Comparison of ENCODE assay signal across 9 cellular contexts in genomic region chr6:1625352-1625773, GRCh38. TPM values are rescaled to one million over a fixed set of nuclear protein-coding genes. Genes with fewer than 3 reads are reported as not detected.
DNase-seq lines count a peak whose midpoint lies in the region; ATAC-seq and TF ChIP-seq lines count a peak whose summit lies in the region.
"Had no signal": no experiment of that assay in that cellular context is flagged by ENCODE, and none has a peak within 500 bp of the region (broad histone marks: within the 10 kb centered on the region; RNA-seq: fewer than 3 reads in every experiment).

No MANE protein-coding gene starts in this region.

- TF ChIP-seq CTCF in lower leg skin (IDR thresholded peaks at IDR 0.05): no peak

- peaks cover 5% of the 10 kb centered on the region for H3K36me3 ChIP-seq in thymus (ENCODE audit: control insufficient read depth, insufficient read depth)

- H3K4me1 ChIP-seq in thymus (ENCODE audit: control insufficient read depth, insufficient read depth, low read length): peaks cover 5% of the 10 kb centered on the region

- no peaks in the 10 kb centered on the region for H3K36me3 Mint-ChIP-seq in T-helper 2 cell treated with Interferon-gamma antibody and Interleukin-4, amounts not matched to agents 5 μg/mL and 100 μg/mL, for 36 hours (ENCODE audit: low read depth)

- no peak for ATAC-seq in GM21529 (IDR thresholded peaks at IDR 0.05; ENCODE audit: unreplicated experiment)

- H3K27ac ChIP-seq in caudate nucleus (ENCODE audit: low read depth, low read length) (peak overlapping the region; percentile 70), thymus (ENCODE audit: low read depth) (peak overlapping the region; percentile 46)

- no peaks in the 10 kb centered on the region for H3K9me3 ChIP-seq in thymus (ENCODE audit: control insufficient read depth)

- intact Hi-C loops in lower leg skin (cut with DNase I; ENCODE audit: low total_unique reads): no loop called here

- H3K27me3 Mint-ChIP-seq in T-helper 2 cell treated with Interferon-gamma antibody and Interleukin-4, amounts not matched to agents 5 μg/mL and 100 μg/mL, for 36 hours (ENCODE audit: low read depth): peaks cover 67% of the 10 kb centered on the region

- no peak for DNase-seq in T-helper 2 cell treated with Interferon-gamma antibody and Interleukin-4, amounts not matched to agents 5 μg/mL and 100 μg/mL, for 36 hours (ENCODE audit: low spot score)
- no peak for DNase-seq in T-helper 2 cell
- no peak for DNase-seq in caudate nucleus (lab: John Stamatoyannopoulos, UW)
- no peak for DNase-seq in lower leg skin (ENCODE audit: low spot score in 2 of 2)
- DNase-seq in OCI-M2 (lab: John Stamatoyannopoulos, UW; ENCODE audit: unreplicated experiment): no peak
- DNase-seq in activated gamma-delta T cell (lab: John Stamatoyannopoulos, UW): no peak
- DNase-seq: NCI-H187 had no signal

- no peaks in the 10 kb centered on the region for H3K9me3 Mint-ChIP-seq in T-helper 2 cell treated with Interferon-gamma antibody and Interleukin-4, amounts not matched to agents 5 μg/mL and 100 μg/mL, for 36 hours

- no peak overlapping the region for H3K27ac Mint-ChIP-seq in T-helper 2 cell treated with Interferon-gamma antibody and Interleukin-4, amounts not matched to agents 5 μg/mL and 100 μg/mL, for 36 hours

- peaks cover 6% of the 10 kb centered on the region for H3K4me1 Mint-ChIP-seq in T-helper 2 cell treated with Interferon-gamma antibody and Interleukin-4, amounts not matched to agents 5 μg/mL and 100 μg/mL, for 36 hours (ENCODE audit: low read depth)

- TF ChIP-seq POLR2A in lower leg skin (IDR thresholded peaks at IDR 0.05): no peak

- peaks cover 70% of the 10 kb centered on the region for H3K27me3 ChIP-seq in thymus (ENCODE audit: control insufficient read depth, insufficient read depth)

- H3K4me3 ChIP-seq in lower leg skin (ENCODE audit: low read depth, poor library complexity, severe bottlenecking) (peak overlapping the region; percentile 39), thymus (ENCODE audit: low read length) (peak overlapping the region; percentile 41)

- 7 to 18% methylated on average over 11 of the region's 11 CpGs for WGBS in lower leg skin, 2 donors
- 8% methylated on average over 11 of the region's 11 CpGs for WGBS in thymus

- peak overlapping the region; percentile 67 for H3K4me3 Mint-ChIP-seq in T-helper 2 cell treated with Interferon-gamma antibody and Interleukin-4, amounts not matched to agents 5 μg/mL and 100 μg/mL, for 36 hours

RNA-seq across cellular contexts. Expression of gene FOXC1, which starts 15.6 kb away (rescaled TPM):
- 10 to 100 TPM in 3 of 4 donors, 1 to 10 TPM in 1; 7.1 to 39.2 (median 27.5) TPM for total RNA-seq in lower leg skin
- polyA plus RNA-seq in thymus: 17.3 TPM
